Comparison of ENCODE assay signal across 15 cellular contexts in the genomic region with DNA sequence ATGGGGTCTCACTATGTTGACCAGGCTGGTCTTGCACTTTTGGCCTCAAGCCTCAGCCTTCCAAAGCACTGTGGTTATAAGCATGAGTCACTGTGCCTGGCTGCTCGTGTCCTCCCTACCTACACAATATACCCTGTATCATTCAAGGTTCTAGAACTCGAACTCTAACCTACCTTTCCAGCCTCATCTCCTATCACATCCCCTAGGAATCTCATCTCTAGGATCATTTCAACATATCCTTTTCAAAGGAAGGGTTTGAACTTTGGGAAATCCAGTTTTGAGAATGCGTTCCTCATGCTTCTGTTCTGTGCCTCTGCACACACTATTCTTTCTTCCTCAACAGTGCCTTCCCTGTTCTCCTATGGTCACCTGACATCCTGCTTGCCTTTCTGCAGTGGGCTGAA.
DNase-seq lines count a peak whose midpoint lies in the region; ATAC-seq and TF ChIP-seq lines count a peak whose summit lies in the region.
"Had no signal": no experiment of that assay in that cellular context is flagged by ENCODE, and none has a peak within 500 bp of the region (broad histone marks: within the 10 kb centered on the region; RNA-seq: fewer than 3 reads in every experiment).

No MANE protein-coding gene starts in this region.

- H3K4me3 ChIP-seq in GM23338 (no peak overlapping the region), Peyer's patch (no peak overlapping the region), duodenal mucosa (ENCODE audit: low read depth in 1 of 2, low read length in 2 of 2) (peak overlapping the region; percentile 34 to 50), mucosa of descending colon (no peak overlapping the region)
- H3K4me3 ChIP-seq: heart right ventricle had no signal

- no peaks in the 10 kb centered on the region for H3K4me1 ChIP-seq in GM23338 (ENCODE audit: insufficient read depth)
- H3K4me1 ChIP-seq in Peyer's patch = peaks cover 0 to 8% (median 0%) of the 10 kb centered on the region in 4 donors
- peaks cover 18 to 26% of the 10 kb centered on the region in 2 donors for H3K4me1 ChIP-seq in duodenal mucosa (ENCODE audit: control insufficient read depth in 1 of 2, insufficient read depth in 2 of 2, low read length in 2 of 2)
- H3K4me1 ChIP-seq in mucosa of descending colon (ENCODE audit: low read depth) = peaks cover 13% of the 10 kb centered on the region

- intact Hi-C loops in mucosa of descending colon (cut with DNase I, micrococcal nuclease) = no loop called here

- peaks cover 6% of the 10 kb centered on the region for H3K27me3 Mint-ChIP-seq in GM23338 (ENCODE audit: insufficient read depth, low read depth, poor library complexity)
- H3K27me3 Mint-ChIP-seq: activated CD4-positive, alpha-beta memory T cell treated with anti-CD3 and anti-CD28 coated beads for 36 hours had no signal

- ATAC-seq in GM23338 (no peak), mucosa of descending colon (peak; percentile 66), HG03432 (IDR thresholded peaks at IDR 0.05; ENCODE audit: unreplicated experiment) (no peak)
- ATAC-seq: stimulated activated naive CD8-positive, alpha-beta T cell treated with anti-CD3 and anti-CD28 coated beads, Interleukin-15, Interleukin-2, amounts not matched to agents 100 U/mL and 50 U/mL, for 24 hours had no signal

- no peaks in the 10 kb centered on the region for H4K20me1 ChIP-seq in GM23338 (replicated peaks; ENCODE audit: insufficient read depth)

- no peaks in the 10 kb centered on the region for H3K79me2 ChIP-seq in GM23338 (replicated peaks; ENCODE audit: insufficient read depth)

- H3K4me3 Mint-ChIP-seq in GM23338 = no peak overlapping the region
- H3K4me3 Mint-ChIP-seq: activated CD4-positive, alpha-beta memory T cell treated with anti-CD3 and anti-CD28 coated beads for 36 hours had no signal

- no peak for TF ChIP-seq CTCF in GM23338 (conservative IDR thresholded peaks at IDR 0.05; ENCODE audit: low read depth in 2 of 2)
- no peak for TF ChIP-seq CTCF in Peyer's patch (IDR thresholded peaks at IDR 0.05)
- TF ChIP-seq CTCF in mucosa of descending colon (IDR thresholded peaks at IDR 0.05) = no peak

- H3K9me3 Mint-ChIP-seq in GM23338 = no peaks in the 10 kb centered on the region
- H3K9me3 Mint-ChIP-seq: activated CD4-positive, alpha-beta memory T cell treated with anti-CD3 and anti-CD28 coated beads for 36 hours had no signal

- no peaks in the 10 kb centered on the region; the same call in 2 of the 3 replicates for H3K4me1 Mint-ChIP-seq in GM23338

- H3K36me3 Mint-ChIP-seq in GM23338 (ENCODE audit: low read depth) = peaks cover 3% of the 10 kb centered on the region; the same call in 1 of the 3 replicates

- H3K9me3 ChIP-seq in Peyer's patch (no peaks in the 10 kb centered on the region), duodenal mucosa (ENCODE audit: control insufficient read depth in 1 of 2, low read length in 2 of 2) (no peaks in the 10 kb centered on the region), mucosa of descending colon (no peaks in the 10 kb centered on the region)
- H3K9me3 ChIP-seq: heart right ventricle, neutrophil had no signal

- H3K27me3 ChIP-seq in GM23338 (ENCODE audit: insufficient read depth) = no peaks in the 10 kb centered on the region
- no peaks in the 10 kb centered on the region for H3K27me3 ChIP-seq in Peyer's patch
- no peaks in the 10 kb centered on the region for H3K27me3 ChIP-seq in duodenal mucosa (ENCODE audit: control insufficient read depth in 1 of 2, insufficient read depth in 2 of 2, low read length in 2 of 2)
- H3K27me3 ChIP-seq: heart right ventricle, neutrophil had no signal

- H3K9ac ChIP-seq in duodenal mucosa (ENCODE audit: low read depth in 1 of 2, low read length in 2 of 2) = no peak overlapping the region

- H2AFZ ChIP-seq in GM23338 = no peak overlapping the region

- no peak for DNase-seq in GM23338 (ENCODE audit: low spot score)
- DNase-seq in Peyer's patch = no peak
- DNase-seq in mucosa of descending colon = no peak
- DNase-seq in cortex of kidney (lab: John Stamatoyannopoulos, UW) = no peak
- no peak for DNase-seq in NCI-H82 (lab: John Stamatoyannopoulos, UW)
- no peak for DNase-seq in stimulated activated CD8-positive, alpha-beta memory T cell treated with anti-CD3 and anti-CD28 coated beads, Interleukin-4, amount 100 ng/mL, for 48 hours
- DNase-seq: activated CD4-positive, alpha-beta memory T cell treated with anti-CD3 and anti-CD28 coated beads for 36 hours; heart right ventricle; NCI-H146; SIG-M5; stimulated activated naive CD8-positive, alpha-beta T cell treated with anti-CD3 and anti-CD28 coated beads, Interleukin-15, Interleukin-2, amounts not matched to agents 100 U/mL and 50 U/mL, for 24 hours had no signal

- H3K27ac ChIP-seq in GM23338 (ENCODE audit: low read depth) (no peak overlapping the region), Peyer's patch (peak overlapping the region in 3 of 4 donors; percentile 64 to 89 (median 83)), duodenal mucosa (ENCODE audit: low read depth, low read length) (peak overlapping the region; percentile 59)
- H3K27ac ChIP-seq: C4-2B, heart right ventricle, neutrophil had no signal

- H3K27ac Mint-ChIP-seq in GM23338 = peak overlapping the region; percentile 20; the same call in 1 of the 2 replicates
- H3K27ac Mint-ChIP-seq: activated CD4-positive, alpha-beta memory T cell treated with anti-CD3 and anti-CD28 coated beads for 36 hours had no signal

- H3K4me2 ChIP-seq in GM23338 = no peak overlapping the region

- no peaks in the 10 kb centered on the region for H3K36me3 ChIP-seq in GM23338 (ENCODE audit: insufficient read depth)
- peaks cover 0 to 22% (median 0%) of the 10 kb centered on the region in 3 donors for H3K36me3 ChIP-seq in Peyer's patch
- peaks cover 1 to 7% of the 10 kb centered on the region in 2 donors for H3K36me3 ChIP-seq in duodenal mucosa (ENCODE audit: control insufficient read depth in 1 of 2, insufficient read depth in 2 of 2, low read length in 2 of 2)
- H3K36me3 ChIP-seq in mucosa of descending colon (ENCODE audit: low read depth) = no peaks in the 10 kb centered on the region
- H3K36me3 ChIP-seq: neutrophil had no signal

- H3K9me2 ChIP-seq in GM23338 (ENCODE audit: insufficient read depth) = no peaks in the 10 kb centered on the region

- H3F3A ChIP-seq in GM23338 (replicated peaks; ENCODE audit: low read depth) = no peaks in the 10 kb centered on the region

- no peak for TF ChIP-seq POLR2A in Peyer's patch (IDR thresholded peaks at IDR 0.05)

TF ChIP-seq in GM23338, 12 proteins besides CTCF, POLR2A, EP300 and RAD21 (continues in another document):
- TF ChIP-seq JUNB (IDR thresholded peaks at IDR 0.05; ENCODE audit: unreplicated experiment) = no peak
- TF ChIP-seq, protein P1, sequence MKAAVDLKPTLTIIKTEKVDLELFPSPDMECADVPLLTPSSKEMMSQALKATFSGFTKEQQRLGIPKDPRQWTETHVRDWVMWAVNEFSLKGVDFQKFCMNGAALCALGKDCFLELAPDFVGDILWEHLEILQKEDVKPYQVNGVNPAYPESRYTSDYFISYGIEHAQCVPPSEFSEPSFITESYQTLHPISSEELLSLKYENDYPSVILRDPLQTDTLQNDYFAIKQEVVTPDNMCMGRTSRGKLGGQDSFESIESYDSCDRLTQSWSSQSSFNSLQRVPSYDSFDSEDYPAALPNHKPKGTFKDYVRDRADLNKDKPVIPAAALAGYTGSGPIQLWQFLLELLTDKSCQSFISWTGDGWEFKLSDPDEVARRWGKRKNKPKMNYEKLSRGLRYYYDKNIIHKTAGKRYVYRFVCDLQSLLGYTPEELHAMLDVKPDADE (IDR thresholded peaks at IDR 0.05) = no peak
- no peak for TF ChIP-seq NANOG (IDR thresholded peaks at IDR 0.05; ENCODE audit: borderline replicate concordance)

Comparison
In these comparisons a context has a peak if more than half of its experiments do, and no peak if none do; other contexts are left out.
1. H3K4me3 ChIP-seq: peak in duodenal mucosa (2 of 2); none in GM23338 (single experiment), Peyer's patch (0 of 4) and mucosa of descending colon (single experiment).